9 cellular contexts compared by ENCODE assay signal in the genomic region with DNA sequence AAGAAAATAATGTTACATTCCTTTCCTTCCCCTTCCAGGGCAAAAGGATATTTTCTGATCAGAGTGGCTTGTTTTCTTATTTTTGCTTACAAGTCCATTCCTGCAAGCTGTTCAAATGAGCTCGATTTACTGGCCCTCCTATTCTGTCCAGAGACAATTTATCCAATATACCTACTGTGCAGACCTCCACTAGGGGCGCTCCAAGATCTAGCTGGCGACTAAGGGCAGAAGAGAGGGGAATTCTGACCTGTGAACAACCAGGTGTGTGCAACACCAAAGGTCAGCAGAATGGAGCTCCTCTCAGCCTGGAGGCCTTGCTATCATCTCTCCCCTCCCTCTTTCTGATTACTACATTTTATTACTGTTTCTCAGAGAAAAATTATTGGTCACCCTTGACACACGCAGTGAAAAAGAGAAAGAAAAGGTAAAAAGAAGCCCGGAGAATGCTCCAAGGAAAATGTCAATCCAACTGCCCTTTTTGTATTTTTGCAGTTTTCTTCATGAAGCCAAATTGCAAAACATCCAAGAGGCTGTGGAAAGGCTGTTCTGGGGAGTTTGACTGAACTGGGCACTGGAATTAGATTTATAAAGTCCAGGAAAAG. TPM values are rescaled to one million over a fixed set of nuclear protein-coding genes. Genes with fewer than 3 reads are reported as not detected.
A peak's percentile ranks its signal among the peaks of the same experiment; 100 is the strongest.
DNase-seq lines count a peak whose midpoint lies in the region; ATAC-seq and TF ChIP-seq lines count a peak whose summit lies in the region.
"Had no signal": no experiment of that assay in that cellular context is flagged by ENCODE, and none has a peak within 500 bp of the region (broad histone marks: within the 10 kb centered on the region; RNA-seq: fewer than 3 reads in every experiment).

No MANE protein-coding gene starts in this region.

- POLR2A ChIA-PET in activated CD4-positive, alpha-beta memory T cell treated with anti-CD3 and anti-CD28 coated beads for 36 hours (lab: Charles Lee), result no interaction called here

- H3K4me1 ChIP-seq in right atrium auricular region, result peaks cover 0 to 21% of the 10 kb centered on the region in 2 donors

- no peak overlapping the region for H3K27ac ChIP-seq in right atrium auricular region

- H3K4me3 Mint-ChIP-seq in activated CD4-positive, alpha-beta memory T cell treated with anti-CD3 and anti-CD28 coated beads for 36 hours, result no peak overlapping the region
- H3K4me3 Mint-ChIP-seq: stimulated activated naive CD8-positive, alpha-beta T cell treated with anti-CD3 and anti-CD28 coated beads, Interleukin-15, amount 100 ng/mL, for 72 hours had no signal

- intact Hi-C loops in activated CD4-positive, alpha-beta memory T cell treated with anti-CD3 and anti-CD28 coated beads for 36 hours (cut with micrococcal nuclease), result no loop called here

- peaks cover 0 to 6% of the 10 kb centered on the region in 2 donors for H3K27me3 ChIP-seq in right atrium auricular region

- peak; percentile 66 for TF ChIP-seq CTCF in AG09319 (IDR thresholded peaks at IDR 0.05; ENCODE audit: low read depth, low read length)
- peak; percentile 77 for TF ChIP-seq CTCF in GM12865 (IDR thresholded peaks at IDR 0.05; ENCODE audit: insufficient read depth, low read depth, low read length, missing control alignments)
- TF ChIP-seq CTCF in right atrium auricular region (IDR thresholded peaks at IDR 0.05), result peak; percentile 37 to 62

- peaks cover 53% of the 10 kb centered on the region for H3K27me3 Mint-ChIP-seq in activated CD4-positive, alpha-beta memory T cell treated with anti-CD3 and anti-CD28 coated beads for 36 hours

- no peak overlapping the region for H3K27ac Mint-ChIP-seq in activated CD4-positive, alpha-beta memory T cell treated with anti-CD3 and anti-CD28 coated beads for 36 hours
- H3K27ac Mint-ChIP-seq: stimulated activated naive CD8-positive, alpha-beta T cell treated with anti-CD3 and anti-CD28 coated beads, Interleukin-15, amount 100 ng/mL, for 72 hours had no signal

- no peaks in the 10 kb centered on the region for H3K36me3 Mint-ChIP-seq in activated CD4-positive, alpha-beta memory T cell treated with anti-CD3 and anti-CD28 coated beads for 36 hours

- no peaks in the 10 kb centered on the region for H3K36me3 ChIP-seq in right atrium auricular region

- CTCF ChIA-PET in activated CD4-positive, alpha-beta memory T cell treated with anti-CD3 and anti-CD28 coated beads for 36 hours (lab: Charles Lee), result interaction anchor here (0.7 to 1.8 kb wide), 13 partner anchors 9 to 164 kb away, joined by 3 to 7 read pairs (median 4); no protein-coding TSS in a partner anchor

- DNase-seq in AG09319 (ENCODE audit: extremely low read depth, low read depth) (no peak), GM12865 (ENCODE audit: low read depth) (peak; percentile 57), NCI-H2171 (lab: John Stamatoyannopoulos, UW) (peak; percentile 32), right atrium auricular region (ENCODE audit: low spot score) (no peak)
- DNase-seq in activated CD4-positive, alpha-beta memory T cell treated with anti-CD3 and anti-CD28 coated beads for 36 hours, result peak; percentile 39
- peak; percentile 25 to 27 for DNase-seq in stimulated activated CD4-positive, alpha-beta T cell treated with anti-CD3 and anti-CD28 coated beads, Interleukin-2, amount 100 ng/mL, for 48 hours

- H3K9me3 ChIP-seq in right atrium auricular region, result no peaks in the 10 kb centered on the region

- no peak overlapping the region for H3K4me3 ChIP-seq in GM12865 (ENCODE audit: low read depth, low read length)
- no peak overlapping the region for H3K4me3 ChIP-seq in right atrium auricular region

- ATAC-seq in HG02759 (IDR thresholded peaks at IDR 0.05; ENCODE audit: unreplicated experiment), result no peak
- ATAC-seq in HG03432 (IDR thresholded peaks at IDR 0.05; ENCODE audit: unreplicated experiment), result no peak
- ATAC-seq: stimulated activated naive CD8-positive, alpha-beta T cell treated with anti-CD3 and anti-CD28 coated beads, Interleukin-15, amount 100 ng/mL, for 72 hours had no signal

- H3K9me3 Mint-ChIP-seq in activated CD4-positive, alpha-beta memory T cell treated with anti-CD3 and anti-CD28 coated beads for 36 hours, result no peaks in the 10 kb centered on the region
- H3K9me3 Mint-ChIP-seq: stimulated activated naive CD8-positive, alpha-beta T cell treated with anti-CD3 and anti-CD28 coated beads, Interleukin-15, amount 100 ng/mL, for 72 hours had no signal

- no peaks in the 10 kb centered on the region for H3K4me1 Mint-ChIP-seq in activated CD4-positive, alpha-beta memory T cell treated with anti-CD3 and anti-CD28 coated beads for 36 hours (ENCODE audit: low read depth)

RNA-seq across cellular contexts. Expression of gene SEZ6L, which starts 3.2 kb away (rescaled TPM):
- total RNA-seq in activated CD4-positive, alpha-beta memory T cell treated with anti-CD3 and anti-CD28 coated beads for 36 hours, result not detected
- under 1 TPM; 0.07 to 0.12 TPM for total RNA-seq in right atrium auricular region

Comparison
In these comparisons a context has a peak if more than half of its experiments do, and no peak if none do; other contexts are left out.
1. DNase-seq: peak in GM12865 (single experiment), NCI-H2171 (single experiment), activated CD4-positive, alpha-beta memory T cell treated with anti-CD3 and anti-CD28 coated beads for 36 hours (single experiment) and stimulated activated CD4-positive, alpha-beta T cell treated with anti-CD3 and anti-CD28 coated beads, Interleukin-2, amount 100 ng/mL, for 48 hours (2 of 2); none in AG09319 (single experiment) and right atrium auricular region (single experiment).
2. Peak in every context shown above with its lines, with median percentiles within 50 percentile points of each other: CTCF ChIP-seq.